ENCODE assay signal across 1 cellular context in genomic region chr11:118226781-118227180, GRCh38.
TF ChIP-seq lines count a peak whose summit lies in the region.

No MANE protein-coding gene starts in this region.

TF ChIP-seq in GM12878, 131 proteins besides CTCF, POLR2A, EP300 and RAD21:
- TF ChIP-seq MEF2B (IDR thresholded peaks at IDR 0.05; ENCODE audit: partially characterized antibody, poor library complexity, severe bottlenecking) (no peak), USF1 (IDR thresholded peaks at IDR 0.05; ENCODE audit: borderline replicate concordance, extremely low read length, insufficient read depth, low read depth, low read length) (no peak), SKIL (IDR thresholded peaks at IDR 0.05; ENCODE audit: low read depth, poor library complexity, severe bottlenecking) (no peak), SUZ12 (IDR thresholded peaks at IDR 0.05; ENCODE audit: unreplicated experiment) (no peak), EED (IDR thresholded peaks at IDR 0.05; ENCODE audit: low read depth) (no peak), ATF3 (IDR thresholded peaks at IDR 0.05; ENCODE audit: borderline replicate concordance, extremely low read depth, low read depth, low read length) (no peak)
